Comparison of ENCODE assay signal across 19 cellular contexts in the genomic region with DNA sequence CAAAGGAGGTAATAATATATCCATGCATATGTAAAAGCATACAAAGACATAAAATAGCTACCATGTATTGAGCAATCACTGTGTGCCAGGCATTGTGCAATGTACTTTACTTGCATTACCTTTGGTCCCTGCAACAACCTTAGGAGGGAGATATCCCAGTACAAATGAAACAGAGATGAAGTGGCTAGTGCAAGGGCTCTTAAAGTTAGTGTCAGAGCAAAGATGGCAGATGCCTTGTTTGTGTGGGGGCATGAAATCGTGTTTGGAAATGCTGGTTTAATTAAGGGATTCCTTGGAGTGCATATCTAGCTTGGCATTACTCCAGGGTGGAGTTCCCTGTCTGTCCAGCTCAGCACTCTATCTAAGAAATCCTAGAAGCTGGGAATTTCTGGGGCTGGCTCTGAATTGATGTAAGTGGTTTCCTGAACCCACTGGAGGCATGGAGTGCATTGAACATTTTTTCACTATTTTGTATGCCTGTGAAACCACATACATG. TPM values are rescaled to one million over a fixed set of nuclear protein-coding genes. Genes with fewer than 3 reads are reported as not detected.
DNase-seq lines count a peak whose midpoint lies in the region; ATAC-seq and TF ChIP-seq lines count a peak whose summit lies in the region.
"Had no signal": no experiment of that assay in that cellular context is flagged by ENCODE, and none has a peak within 500 bp of the region (broad histone marks: within the 10 kb centered on the region; RNA-seq: fewer than 3 reads in every experiment).

No MANE protein-coding gene starts in this region.

- POLR2A ChIA-PET in naive thymus-derived CD4-positive, alpha-beta T cell (lab: Charles Lee): interaction anchor here (0.6 to 8.6 kb wide), 8 partner anchors 9 to 87 kb away, joined by 3 to 77 read pairs (median 4); a partner anchor contains a TSS

- H3K27me3 Mint-ChIP-seq in naive thymus-derived CD4-positive, alpha-beta T cell: no peaks in the 10 kb centered on the region
- H3K27me3 Mint-ChIP-seq: stimulated activated naive CD8-positive, alpha-beta T cell treated with anti-CD3 and anti-CD28 coated beads, Interleukin-15, Interleukin-2, amounts not matched to agents 100 ng/mL and 50 ng/mL, for 24 hours had no signal

- peaks cover 5 to 31% of the 10 kb centered on the region in 2 donors for H3K4me1 ChIP-seq in naive thymus-derived CD4-positive, alpha-beta T cell (ENCODE audit: control insufficient read depth in 2 of 2, insufficient read depth in 2 of 2, low read length in 2 of 2)

- H3K27ac ChIP-seq in dorsolateral prefrontal cortex: peak overlapping the region in 45 of 59 donors; percentile 7 to 99 (median 92)
- peak overlapping the region; percentile 10 for H3K27ac ChIP-seq in naive thymus-derived CD4-positive, alpha-beta T cell (ENCODE audit: low read depth, low read length)
- H3K27ac ChIP-seq: 22Rv1 had no signal

- H3K4me1 Mint-ChIP-seq in naive thymus-derived CD4-positive, alpha-beta T cell: peaks cover 26 to 95% (median 92%) of the 10 kb centered on the region in 7 donors

- 18 to 29% methylated on average over 1 of the region's 1 CpG for WGBS in lower leg skin, 2 donors

- peaks cover 12 to 71% (median 41%) of the 10 kb centered on the region in 5 donors for H3K36me3 Mint-ChIP-seq in naive thymus-derived CD4-positive, alpha-beta T cell

- intact Hi-C loops in dorsolateral prefrontal cortex (cut with DNase I) (no loop called here), lower leg skin (cut with DNase I; ENCODE audit: low total_unique reads) (no loop called here)
- intact Hi-C loops in naive thymus-derived CD4-positive, alpha-beta T cell (cut with micrococcal nuclease): no loop called here

- peaks cover 0 to 25% (median 3%) of the 10 kb centered on the region in 3 experiments for H3K36me3 ChIP-seq in naive thymus-derived CD4-positive, alpha-beta T cell (ENCODE audit: control insufficient read depth in 2 of 3, insufficient read depth in 3 of 3, low read length in 3 of 3)

- TF ChIP-seq POLR2A in lower leg skin (IDR thresholded peaks at IDR 0.05): no peak

- peak overlapping the region in 7 of 9 donors; percentile 17 to 84 (median 78) for H3K27ac Mint-ChIP-seq in naive thymus-derived CD4-positive, alpha-beta T cell

- no peak for ATAC-seq in naive thymus-derived CD4-positive, alpha-beta T cell
- ATAC-seq: activated T-cell treated with anti-CD3 and anti-CD28 coated beads, Interleukin-2, amount 50 U/mL, for 4 hours had no signal

- no peak for TF ChIP-seq CTCF in dorsolateral prefrontal cortex (IDR thresholded peaks at IDR 0.05 in 54 of 56, conservative IDR thresholded peaks at IDR 0.05 in 2 of 56; ENCODE audit: low read depth in 1 of 56, partially characterized antibody in 56 of 56)
- TF ChIP-seq CTCF in lower leg skin (IDR thresholded peaks at IDR 0.05): no peak

- H3K27me3 ChIP-seq in dorsolateral prefrontal cortex: no peaks in the 10 kb centered on the region
- H3K27me3 ChIP-seq in naive thymus-derived CD4-positive, alpha-beta T cell (ENCODE audit: control insufficient read depth in 2 of 2, insufficient read depth in 2 of 2, low read length in 2 of 2): no peaks in the 10 kb centered on the region

- DNase-seq in DMS 273 (lab: John Stamatoyannopoulos, UW; ENCODE audit: unreplicated experiment): peak; percentile 20
- DNase-seq in DMS 273 treated with DMSO at 0.1 percent for 48 hours (lab: John Stamatoyannopoulos, UW): no peak
- DNase-seq in NCI-H226: peak; percentile 22
- no peak for DNase-seq in dorsolateral prefrontal cortex
- DNase-seq in naive thymus-derived CD4-positive, alpha-beta T cell: no peak
- no peak for DNase-seq in iPS-NIHi11 (ENCODE audit: low spot score)
- DNase-seq in NCI-H1930 (lab: John Stamatoyannopoulos, UW): no peak
- no peak for DNase-seq in lower leg skin (ENCODE audit: low spot score in 2 of 2)
- DNase-seq: activated CD4-positive, alpha-beta T cell treated with anti-CD3 and anti-CD28 coated beads, Interleukin-2, amount 50 U/mL, for 48 hours; activated T-cell treated with anti-CD3 and anti-CD28 coated beads, Interleukin-2, amount 50 U/mL, for 4 hours; cerebellar nuclear complex; EL; immature natural killer cell; mesendoderm; NCI-H1436 treated with DMSO at 0.1 percent for 48 hours; NCI-H446 treated with DMSO at 0.1 percent for 48 hours; SK-N-SH had no signal

- peaks cover 0 to 14% (median 8%) of the 10 kb centered on the region in 11 donors for H3K9me3 Mint-ChIP-seq in naive thymus-derived CD4-positive, alpha-beta T cell
- H3K9me3 Mint-ChIP-seq: immature natural killer cell had no signal

- H3K4me3 ChIP-seq in dorsolateral prefrontal cortex: peak overlapping the region in 1 of 59 donors; percentile 18
- H3K4me3 ChIP-seq in naive thymus-derived CD4-positive, alpha-beta T cell (ENCODE audit: low read length): no peak overlapping the region
- no peak overlapping the region for H3K4me3 ChIP-seq in lower leg skin (ENCODE audit: low read depth, poor library complexity, severe bottlenecking)

- CTCF ChIA-PET in naive thymus-derived CD4-positive, alpha-beta T cell (lab: Charles Lee): interaction anchor here (0.6 to 11.4 kb wide), 4 partner anchors 10 to 79 kb away, joined by 3 to 78 read pairs (median 4); a partner anchor contains a TSS

- H3K4me3 Mint-ChIP-seq in naive thymus-derived CD4-positive, alpha-beta T cell: no peak overlapping the region
- H3K4me3 Mint-ChIP-seq: activated T-cell treated with anti-CD3 and anti-CD28 coated beads, Interleukin-2, amount 50 U/mL, for 4 hours; immature natural killer cell; stimulated activated naive CD8-positive, alpha-beta T cell treated with anti-CD3 and anti-CD28 coated beads, Interleukin-15, Interleukin-2, amounts not matched to agents 100 ng/mL and 50 ng/mL, for 24 hours had no signal

- no peaks in the 10 kb centered on the region for H3K9me3 ChIP-seq in naive thymus-derived CD4-positive, alpha-beta T cell (ENCODE audit: control insufficient read depth in 2 of 3, low read length in 3 of 3)
- H3K9me3 ChIP-seq: SK-N-SH had no signal

RNA-seq across cellular contexts. Expression of a gene that starts 9.8 kb away (rescaled TPM):
- total RNA-seq in dorsolateral prefrontal cortex: 100 to 1,000 TPM in 46 of 120 experiments, 10 to 100 TPM in 74; 40.1 to 180 (median 87.5) TPM
- 10 to 100 TPM in 3 of 5 experiments, 1 to 10 TPM in 2; 7.5 to 46.2 (median 21.6) TPM for total RNA-seq in naive thymus-derived CD4-positive, alpha-beta T cell
- 10 to 100 TPM; 32.1 to 39.2 TPM for polyA plus RNA-seq in naive thymus-derived CD4-positive, alpha-beta T cell
- total RNA-seq in lower leg skin: 1 to 10 TPM; 1.6 to 4.3 (median 2.1) TPM

RNA-seq across cellular contexts. Expression of a gene that starts 48.4 kb away (rescaled TPM):
- 10 to 100 TPM; 18.1 to 39.8 (median 27.3) TPM for total RNA-seq in dorsolateral prefrontal cortex
- total RNA-seq in naive thymus-derived CD4-positive, alpha-beta T cell: 10 to 100 TPM in 2 of 5 experiments, 1 to 10 TPM in 3; 2.4 to 13.8 (median 6.0) TPM
- 1 to 10 TPM; 1.9 to 5.2 TPM for polyA plus RNA-seq in naive thymus-derived CD4-positive, alpha-beta T cell
- total RNA-seq in lower leg skin: 10 to 100 TPM; 12.2 to 22.8 (median 18.1) TPM

Comparison
In these comparisons a context has a peak if more than half of its experiments do, and no peak if none do; other contexts are left out.
1. DNase-seq: peak in DMS 273 (single experiment) and NCI-H226 (single experiment); none in DMS 273 treated with DMSO at 0.1 percent for 48 hours (single experiment), dorsolateral prefrontal cortex (0 of 10), naive thymus-derived CD4-positive, alpha-beta T cell (0 of 9), iPS-NIHi11 (single experiment), NCI-H1930 (0 of 2) and lower leg skin (0 of 2).